Comparison of ENCODE assay signal across 1 cellular context in the genomic region with DNA sequence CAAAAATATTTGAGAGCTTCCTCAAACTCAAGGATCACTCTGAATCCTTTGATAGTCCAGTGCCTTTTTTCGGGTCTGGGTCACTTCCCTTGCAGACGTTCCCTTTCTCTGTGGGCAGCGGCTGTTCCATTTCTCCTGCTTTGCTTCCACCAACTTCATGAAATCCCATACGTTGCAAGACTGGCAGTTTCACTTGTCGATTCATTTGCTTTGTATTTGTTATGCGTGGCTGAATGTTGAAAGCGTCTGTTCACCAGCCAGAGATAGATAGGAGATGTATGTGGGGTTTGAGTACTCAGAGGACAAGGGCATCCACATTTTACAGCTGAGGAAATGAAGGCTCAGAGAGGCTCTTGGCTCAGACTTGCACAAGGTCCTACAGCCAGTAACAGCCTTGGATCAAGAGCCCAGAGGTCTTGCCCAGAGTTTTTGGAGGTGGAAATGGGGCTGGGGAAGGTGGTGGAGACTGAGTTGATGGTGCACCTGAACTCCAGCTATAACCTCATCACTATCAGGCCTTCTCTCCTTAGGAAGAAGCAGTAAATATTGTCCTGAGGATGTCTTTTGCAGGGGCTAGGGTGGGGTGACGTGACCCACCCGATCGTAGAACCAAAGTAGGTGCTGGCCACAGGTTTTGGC.
TF ChIP-seq lines count a peak whose summit lies in the region.

No MANE protein-coding gene starts in this region.

TF ChIP-seq in GM12878, 131 proteins besides CTCF, POLR2A, EP300 and RAD21:
- TF ChIP-seq TAF1 (IDR thresholded peaks at IDR 0.05; ENCODE audit: borderline replicate concordance, low read depth, low read length) (0 out of 2 replicates have a peak, but pooled peaks have one; percentile 5), ATF7 (IDR thresholded peaks at IDR 0.05; ENCODE audit: low read depth) (0 out of 2 replicates have a peak, but pooled peaks have one; percentile 51), HCFC1 (IDR thresholded peaks at IDR 0.05; ENCODE audit: low read length) (peak; percentile 16; the same call in 1 of the 2 replicates), PML (IDR thresholded peaks at IDR 0.05; ENCODE audit: low read length) (no peak), SMAD5 (IDR thresholded peaks at IDR 0.05; ENCODE audit: low read depth) (no peak), ASH2L (IDR thresholded peaks at IDR 0.05; ENCODE audit: borderline replicate concordance, low read depth) (0 out of 2 replicates have a peak, but pooled peaks have one; percentile 25), SIN3A (IDR thresholded peaks at IDR 0.05; ENCODE audit: low read depth, low read length) (0 out of 2 replicates have a peak, but pooled peaks have one; percentile 28), MEF2B (IDR thresholded peaks at IDR 0.05; ENCODE audit: partially characterized antibody, poor library complexity, severe bottlenecking) (peak; percentile 17), PAX5 (IDR thresholded peaks at IDR 0.05; ENCODE audit: borderline replicate concordance, low read depth, low read length) (0 out of 2 replicates have a peak, but pooled peaks have one; percentile 26), CBX3 (IDR thresholded peaks at IDR 0.05; ENCODE audit: borderline replicate concordance, low read depth) (no peak)
- TF ChIP-seq, protein P1, sequence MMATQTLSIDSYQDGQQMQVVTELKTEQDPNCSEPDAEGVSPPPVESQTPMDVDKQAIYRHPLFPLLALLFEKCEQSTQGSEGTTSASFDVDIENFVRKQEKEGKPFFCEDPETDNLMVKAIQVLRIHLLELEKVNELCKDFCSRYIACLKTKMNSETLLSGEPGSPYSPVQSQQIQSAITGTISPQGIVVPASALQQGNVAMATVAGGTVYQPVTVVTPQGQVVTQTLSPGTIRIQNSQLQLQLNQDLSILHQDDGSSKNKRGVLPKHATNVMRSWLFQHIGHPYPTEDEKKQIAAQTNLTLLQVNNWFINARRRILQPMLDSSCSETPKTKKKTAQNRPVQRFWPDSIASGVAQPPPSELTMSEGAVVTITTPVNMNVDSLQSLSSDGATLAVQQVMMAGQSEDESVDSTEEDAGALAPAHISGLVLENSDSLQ (IDR thresholded peaks at IDR 0.05): peak; percentile 30
